31 cellular contexts compared by ENCODE assay signal in genomic region chrX:63361494-63361893, GRCh38.
"Had no signal": no experiment of that assay in that cellular context is flagged by ENCODE, and none has a peak within 500 bp of the region (broad histone marks: within the 10 kb centered on the region; RNA-seq: fewer than 3 reads in every experiment).

No MANE protein-coding gene starts in this region.

- H3K4me1 ChIP-seq: body of pancreas, esophagus muscularis mucosa, foreskin keratinocyte, gastrocnemius medialis, heart left ventricle had no signal

- DNase-seq: activated B cell treated with CpG ODN at 0.5 μM for 24 hours; activated CD4-positive, alpha-beta T cell treated with anti-CD3 and anti-CD28 coated beads for 48 hours; activated CD4-positive, alpha-beta T cell treated with anti-CD3 and anti-CD28 coated beads, Interleukin-2, amount 50 U/mL, for 1 hour; activated CD4-positive, alpha-beta T cell treated with anti-CD3 and anti-CD28 coated beads, Interleukin-2, amount 50 U/mL, for 48 hours; activated CD8-positive, alpha-beta memory T cell treated with anti-CD3 and anti-CD28 coated beads for 24 hours; activated CD8-positive, alpha-beta T cell treated with anti-CD3 and anti-CD28 coated beads for 36 hours; activated effector memory CD4-positive, alpha-beta T cell treated with Interleukin-2 at 50 U/mL for 16 hours; activated gamma-delta T cell treated with Interleukin-2 at 50 U/mL for 16 hours; activated naive CD4-positive, alpha-beta T cell treated with anti-CD3 and anti-CD28 coated beads, Interleukin-2, amount 50 U/mL, for 16 hours; activated naive CD4-positive, alpha-beta T cell treated with Interleukin-2 at 50 U/mL for 16 hours; activated T-cell treated with anti-CD3 and anti-CD28 coated beads, Interleukin-2, amount 50 U/mL, for 4 hours; amniotic stem cell; anterior cingulate cortex; body of pancreas; caudate nucleus; cortex of kidney; dermis blood vessel endothelial cell; effector CD4-positive, alpha-beta T cell; effector memory CD8-positive, alpha-beta T cell; erythroblast; foreskin keratinocyte; gastrocnemius medialis; glutamatergic neuron; heart left ventricle; T-helper 17 cell; T1000; WERI-Rb-1 had no signal

- H3K4me3 ChIP-seq: body of pancreas, esophagus muscularis mucosa, gastrocnemius medialis, heart left ventricle had no signal

- H3K27ac ChIP-seq: body of pancreas, esophagus muscularis mucosa, foreskin keratinocyte, gastrocnemius medialis, heart left ventricle, WERI-Rb-1 had no signal

- H3K9me3 Mint-ChIP-seq: effector memory CD8-positive, alpha-beta T cell had no signal

- H3K4me3 Mint-ChIP-seq: activated B cell treated with CpG ODN at 0.5 μM for 24 hours; activated CD8-positive, alpha-beta T cell treated with anti-CD3 and anti-CD28 coated beads for 36 hours; activated naive CD8-positive, alpha-beta T cell; activated T-cell treated with anti-CD3 and anti-CD28 coated beads, Interleukin-2, amount 50 U/mL, for 4 hours; activated T-helper 17 cell treated with anti-CD3 and anti-CD28 coated beads, Interleukin-2, amount 50 U/mL, for 72 hours; effector memory CD8-positive, alpha-beta T cell; T-helper 17 cell; T-helper 2 cell treated with Interferon-gamma antibody and Interleukin-4, amounts not matched to agents 5 μg/mL and 100 μg/mL, for 36 hours had no signal

- H3K27me3 Mint-ChIP-seq: activated B cell treated with CpG ODN at 0.5 μM for 24 hours; activated CD8-positive, alpha-beta T cell treated with anti-CD3 and anti-CD28 coated beads for 36 hours; activated naive CD8-positive, alpha-beta T cell; activated T-helper 17 cell treated with anti-CD3 and anti-CD28 coated beads, Interleukin-2, amount 50 U/mL, for 72 hours; effector memory CD8-positive, alpha-beta T cell; T-helper 17 cell had no signal

- H3K9me3 ChIP-seq: body of pancreas had no signal

- H3K36me3 ChIP-seq: esophagus muscularis mucosa, gastrocnemius medialis, heart left ventricle, WERI-Rb-1 had no signal

- H3K27me3 ChIP-seq: body of pancreas, esophagus muscularis mucosa, foreskin keratinocyte, gastrocnemius medialis, heart left ventricle had no signal

- H3K27ac Mint-ChIP-seq: activated B cell treated with CpG ODN at 0.5 μM for 24 hours; activated CD8-positive, alpha-beta T cell treated with anti-CD3 and anti-CD28 coated beads for 36 hours; activated naive CD8-positive, alpha-beta T cell; activated T-helper 17 cell treated with anti-CD3 and anti-CD28 coated beads, Interleukin-2, amount 50 U/mL, for 72 hours; effector memory CD8-positive, alpha-beta T cell; T-helper 17 cell; T-helper 2 cell treated with Interferon-gamma antibody and Interleukin-4, amounts not matched to agents 5 μg/mL and 100 μg/mL, for 36 hours had no signal

- H3K4me1 Mint-ChIP-seq: activated B cell treated with CpG ODN at 0.5 μM for 24 hours; activated T-helper 17 cell treated with anti-CD3 and anti-CD28 coated beads, Interleukin-2, amount 50 U/mL, for 72 hours; T-helper 17 cell had no signal
